In the genomic region with DNA sequence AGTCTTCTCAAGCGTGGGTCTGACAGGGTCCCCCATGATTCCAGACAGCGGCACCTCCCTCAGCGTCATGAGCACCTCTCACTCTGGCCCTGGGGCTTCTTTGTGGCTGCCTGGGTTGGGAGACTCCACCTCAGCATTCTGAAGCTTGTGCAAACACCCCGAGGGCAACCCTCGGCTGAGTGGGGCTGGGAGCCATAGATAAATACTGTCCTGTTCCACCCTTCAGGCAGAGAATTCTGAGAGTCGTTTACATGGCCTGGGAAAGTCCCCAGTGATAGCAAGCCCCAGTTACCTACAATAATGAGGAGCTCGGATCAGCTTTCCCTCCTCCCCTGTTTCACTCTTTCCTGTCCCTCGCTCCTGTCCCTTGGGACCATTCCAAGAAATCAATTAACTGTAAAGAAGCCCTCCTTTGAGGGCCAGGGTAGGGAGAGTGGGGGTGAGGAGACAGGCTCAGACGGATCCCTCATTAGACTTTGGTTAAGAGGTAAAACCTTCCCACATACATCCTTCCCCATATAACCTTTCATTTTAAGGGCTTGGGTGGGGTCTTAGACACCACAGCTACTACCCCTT, we compare ENCODE assay signal across 20 cellular contexts. TPM values are rescaled to one million over a fixed set of nuclear protein-coding genes. Genes with fewer than 3 reads are reported as not detected.
DNase-seq lines count a peak whose midpoint lies in the region; ATAC-seq and TF ChIP-seq lines count a peak whose summit lies in the region.
"Had no signal": no experiment of that assay in that cellular context is flagged by ENCODE, and none has a peak within 500 bp of the region (broad histone marks: within the 10 kb centered on the region; RNA-seq: fewer than 3 reads in every experiment).

No MANE protein-coding gene starts in this region.

- peak; percentile 16 for DNase-seq in SIG-M5 treated with dmso at 0.1 percent for 504 hours (lab: John Stamatoyannopoulos, UW; ENCODE audit: unreplicated experiment)
- DNase-seq in SIG-M5 (lab: John Stamatoyannopoulos, UW): no peak
- peak; percentile 74 for DNase-seq in NCI-H69 (lab: John Stamatoyannopoulos, UW)
- DNase-seq in erythroblast (lab: John Stamatoyannopoulos, UW): peak; percentile 12 to 20
- no peak for DNase-seq in foreskin fibroblast
- no peak for DNase-seq in sciatic nerve (ENCODE audit: low spot score)
- DNase-seq in CD1c-positive myeloid dendritic cell (ENCODE audit: extremely low spot score): no peak
- DNase-seq in heart right ventricle: no peak
- DNase-seq: activated CD8-positive, alpha-beta memory T cell treated with anti-CD3 and anti-CD28 coated beads, Interleukin-2, amount 10 ng/mL, durations not matched to agents 7 days and 5 days; activated naive CD4-positive, alpha-beta T cell treated with Interleukin-2 at 50 U/mL for 16 hours; brain microvascular endothelial cell; effector memory CD4-positive, alpha-beta T cell; KG1; naive B cell; NCI-H524 treated with DMSO at 0.1 percent for 48 hours; stimulated activated CD4-positive, alpha-beta T cell treated with anti-CD3 and anti-CD28 coated beads, Interleukin-4, amount 100 ng/mL, for 24 hours; WERI-Rb-1 had no signal

- H3K9me3 ChIP-seq in heart right ventricle: no peaks in the 10 kb centered on the region
- H3K9me3 ChIP-seq: right atrium auricular region had no signal

- no peak for TF ChIP-seq POLR2A in erythroblast (IDR thresholded peaks at IDR 0.05; ENCODE audit: low read length)

- H3K4me1 ChIP-seq in heart right ventricle: peaks cover 0 to 21% (median 0%) of the 10 kb centered on the region in 9 donors
- H3K4me1 ChIP-seq: right atrium auricular region had no signal

- H3K36me3 ChIP-seq in heart right ventricle: no peaks in the 10 kb centered on the region
- H3K36me3 ChIP-seq: brain microvascular endothelial cell, right atrium auricular region, WERI-Rb-1 had no signal

- intact Hi-C loops in sciatic nerve (cut with DNase I) (no loop called here), heart right ventricle (cut with DNase I) (no loop called here)

- H3K27me3 ChIP-seq in heart right ventricle: peaks cover 0 to 15% (median 0%) of the 10 kb centered on the region in 7 donors
- H3K27me3 ChIP-seq: brain microvascular endothelial cell, right atrium auricular region had no signal

- H3K4me3 ChIP-seq in foreskin fibroblast (ENCODE audit: low read depth in 1 of 2, low read length in 2 of 2): no peak overlapping the region
- H3K4me3 ChIP-seq in heart right ventricle: no peak overlapping the region
- H3K4me3 ChIP-seq: right atrium auricular region had no signal

- ATAC-seq in sciatic nerve (no peak), heart right ventricle (no peak)
- ATAC-seq: activated CD8-positive, alpha-beta memory T cell treated with anti-CD3 and anti-CD28 coated beads, Interleukin-2, amount 10 ng/mL, durations not matched to agents 7 days and 5 days; left lobe of liver; stimulated activated effector memory CD8-positive, alpha-beta T cell treated with anti-CD3 and anti-CD28 coated beads, Interleukin-12 subunit alpha, Interleukin-12 subunit beta, amount 100 ng/mL, for 72 hours had no signal

- H3K27ac ChIP-seq in heart right ventricle: no peak overlapping the region
- H3K27ac ChIP-seq: brain microvascular endothelial cell, right atrium auricular region, WERI-Rb-1 had no signal

- no peak for TF ChIP-seq CTCF in foreskin fibroblast (IDR thresholded peaks at IDR 0.05; ENCODE audit: low read depth, low read length)
- no peak for TF ChIP-seq CTCF in heart right ventricle (IDR thresholded peaks at IDR 0.05)

- 73 to 77% methylated on average over 9 of the region's 9 CpGs for WGBS in heart right ventricle, 2 donors

RNA-seq across cellular contexts. Expression of gene DDX3X, which starts 31.6 kb away (rescaled TPM):
- total RNA-seq in sciatic nerve (334 TPM), heart right ventricle (100 to 1,000 TPM; 143 to 247 (median 162) TPM)
- polyA plus RNA-seq in heart right ventricle: 10 to 100 TPM; 36.8 to 44.0 TPM

Comparison
In these comparisons a context has a peak if more than half of its experiments do, and no peak if none do; other contexts are left out.
1. DNase-seq: peak in SIG-M5 treated with dmso at 0.1 percent for 504 hours (single experiment), NCI-H69 (single experiment) and erythroblast (2 of 2); none in SIG-M5 (single experiment), foreskin fibroblast (0 of 2), sciatic nerve (single experiment), CD1c-positive myeloid dendritic cell (single experiment) and heart right ventricle (0 of 2).